ENCODE assay signal across 19 cellular contexts in the genomic region with DNA sequence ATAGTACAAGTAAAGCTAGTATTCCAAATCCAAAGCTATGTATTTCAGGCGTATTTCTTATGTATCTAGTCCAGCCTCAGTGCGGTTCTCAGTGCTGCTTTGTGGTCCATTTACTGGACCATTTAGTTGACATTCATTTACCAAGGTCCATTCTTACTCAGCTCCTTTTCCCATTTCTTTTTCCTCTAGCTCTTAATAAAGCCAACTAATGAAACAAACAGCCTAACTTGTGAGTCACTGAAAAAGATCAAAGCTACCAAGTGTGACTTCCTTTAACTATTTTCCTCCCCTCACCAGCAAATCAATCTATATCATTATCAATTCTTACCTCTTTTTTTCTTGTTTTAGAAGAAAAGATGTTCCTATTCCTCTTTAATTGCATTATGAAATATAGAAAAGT.
"Had no signal": no experiment of that assay in that cellular context is flagged by ENCODE, and none has a peak within 500 bp of the region (broad histone marks: within the 10 kb centered on the region; RNA-seq: fewer than 3 reads in every experiment).

No MANE protein-coding gene starts in this region.

- DNase-seq: activated CD4-positive, alpha-beta memory T cell treated with anti-CD3 and anti-CD28 coated beads, Interleukin-2, amount 10 ng/mL, durations not matched to agents 7 days and 5 days; activated CD4-positive, alpha-beta T cell treated with anti-CD3 and anti-CD28 coated beads for 4 hours; activated effector memory CD4-positive, alpha-beta T cell treated with Interleukin-2 at 50 U/mL for 16 hours; activated naive CD4-positive, alpha-beta T cell treated with anti-CD3 and anti-CD28 coated beads, Interleukin-2, amount 50 U/mL, for 16 hours; activated T-cell treated with anti-CD3 and anti-CD28 coated beads, Interleukin-2, amount 50 U/mL, for 24 hours; central memory CD4-positive, alpha-beta T cell; cortex of kidney; effector CD8-positive, alpha-beta T cell; left ventricle myocardium superior; naive thymus-derived CD8-positive, alpha-beta T cell; pancreas; stimulated activated CD4-positive, alpha-beta T cell treated with anti-CD3 and anti-CD28 coated beads, Interleukin-4, amount 100 ng/mL, for 24 hours; stimulated activated naive CD4-positive, alpha-beta T cell; T-helper 2 cell; tibial artery had no signal

- H3K4me3 Mint-ChIP-seq: activated CD4-positive, alpha-beta memory T cell treated with anti-CD3 and anti-CD28 coated beads, Interleukin-2, amount 10 ng/mL, durations not matched to agents 7 days and 5 days; activated T-cell treated with anti-CD3 and anti-CD28 coated beads, Interleukin-2, amount 50 U/mL, for 24 hours; memory B cell; naive thymus-derived CD8-positive, alpha-beta T cell; WTC11 had no signal

- H3K27ac Mint-ChIP-seq: activated CD4-positive, alpha-beta memory T cell treated with anti-CD3 and anti-CD28 coated beads, Interleukin-2, amount 10 ng/mL, durations not matched to agents 7 days and 5 days; activated T-cell treated with anti-CD3 and anti-CD28 coated beads, Interleukin-2, amount 50 U/mL, for 24 hours; memory B cell; naive thymus-derived CD8-positive, alpha-beta T cell; WTC11 had no signal

- H3K36me3 ChIP-seq: pancreas had no signal

- H3K4me1 ChIP-seq: pancreas had no signal

- H3K9me3 ChIP-seq: pancreas, tibial artery had no signal

- H3K27me3 ChIP-seq: pancreas, tibial artery had no signal

- H3K27ac ChIP-seq: pancreas, tibial artery had no signal

- H3K4me1 Mint-ChIP-seq: activated CD4-positive, alpha-beta memory T cell treated with anti-CD3 and anti-CD28 coated beads, Interleukin-2, amount 10 ng/mL, durations not matched to agents 7 days and 5 days; memory B cell; naive thymus-derived CD8-positive, alpha-beta T cell; WTC11 had no signal

- H3K4me3 ChIP-seq: pancreas, tibial artery had no signal

- FAIRE-seq: keratinocyte, pancreas, urothelium cell line had no signal

- H3K27me3 Mint-ChIP-seq: activated CD4-positive, alpha-beta memory T cell treated with anti-CD3 and anti-CD28 coated beads, Interleukin-2, amount 10 ng/mL, durations not matched to agents 7 days and 5 days; activated T-cell treated with anti-CD3 and anti-CD28 coated beads, Interleukin-2, amount 50 U/mL, for 24 hours; naive thymus-derived CD8-positive, alpha-beta T cell had no signal

- ATAC-seq: left ventricle myocardium superior; naive thymus-derived CD8-positive, alpha-beta T cell; pancreas; WTC11 had no signal
